In the genomic region with DNA sequence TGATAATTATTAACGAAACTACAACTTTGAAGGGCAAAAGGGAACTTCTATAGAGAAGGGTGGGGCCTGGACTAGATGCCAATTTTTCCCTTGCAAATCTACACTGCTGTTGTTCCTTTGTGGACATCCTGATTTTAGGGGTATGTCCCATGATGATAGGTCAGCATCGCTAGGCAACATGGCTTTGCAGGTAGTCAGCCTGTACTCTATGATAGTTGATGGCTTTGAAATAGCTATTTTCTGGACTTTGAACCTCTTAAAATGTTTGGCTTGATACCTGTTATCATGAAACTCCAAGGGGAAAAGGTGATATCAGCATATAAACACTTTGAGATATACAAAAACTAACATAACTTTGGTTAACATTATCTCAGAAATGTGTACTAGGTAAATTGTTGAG, we compare ENCODE assay signal across 26 cellular contexts.
"Had no signal": no experiment of that assay in that cellular context is flagged by ENCODE, and none has a peak within 500 bp of the region (broad histone marks: within the 10 kb centered on the region; RNA-seq: fewer than 3 reads in every experiment).

No MANE protein-coding gene starts in this region.

- H3K36me3 Mint-ChIP-seq: mesothelial cell of epicardium; naive thymus-derived CD4-positive, alpha-beta T cell; natural killer cell treated with Interleukin-12 subunit alpha and Interleukin-12 subunit beta and Interleukin-15 and Interleukin-18, amount 100 ng/mL, for 72 hours; stimulated activated effector memory CD8-positive, alpha-beta T cell treated with anti-CD3 and anti-CD28 coated beads, Interleukin-12 subunit alpha, Interleukin-12 subunit beta, amount 100 ng/mL, for 72 hours had no signal

- H3K4me1 Mint-ChIP-seq: mesothelial cell of epicardium; naive thymus-derived CD4-positive, alpha-beta T cell; stimulated activated effector memory CD8-positive, alpha-beta T cell treated with anti-CD3 and anti-CD28 coated beads, Interleukin-12 subunit alpha, Interleukin-12 subunit beta, amount 100 ng/mL, for 72 hours had no signal

- H3K4me3 ChIP-seq: left ventricle myocardium inferior, lung, ovary, prostate gland, skin epidermis, spleen, suprapubic skin, thoracic aorta, tibial artery, uterus had no signal

- H3K27ac Mint-ChIP-seq: immature natural killer cell; mesothelial cell of epicardium; naive thymus-derived CD4-positive, alpha-beta T cell; natural killer cell treated with Interleukin-12 subunit alpha and Interleukin-12 subunit beta and Interleukin-15 and Interleukin-18, amount 100 ng/mL, for 72 hours; stimulated activated effector memory CD8-positive, alpha-beta T cell treated with anti-CD3 and anti-CD28 coated beads, Interleukin-12 subunit alpha, Interleukin-12 subunit beta, amount 100 ng/mL, for 72 hours; stimulated activated naive CD8-positive, alpha-beta T cell treated with anti-CD3 and anti-CD28 coated beads, Interleukin-15, Interleukin-2, amounts not matched to agents 100 ng/mL and 50 ng/mL, for 24 hours had no signal

- H3K4me1 ChIP-seq: left ventricle myocardium inferior, prostate gland, spleen, suprapubic skin, tibial artery, uterus had no signal

- H3K9me3 Mint-ChIP-seq: immature natural killer cell; mesothelial cell of epicardium; natural killer cell treated with Interleukin-12 subunit alpha and Interleukin-12 subunit beta and Interleukin-15 and Interleukin-18, amount 100 ng/mL, for 72 hours; stimulated activated effector memory CD8-positive, alpha-beta T cell treated with anti-CD3 and anti-CD28 coated beads, Interleukin-12 subunit alpha, Interleukin-12 subunit beta, amount 100 ng/mL, for 72 hours; stimulated activated naive CD8-positive, alpha-beta T cell treated with anti-CD3 and anti-CD28 coated beads, Interleukin-15, Interleukin-2, amounts not matched to agents 100 ng/mL and 50 ng/mL, for 24 hours had no signal

- H3K9me3 ChIP-seq: left ventricle myocardium inferior, ovary, prostate gland, spleen, suprapubic skin, thoracic aorta, tibial artery, uterus had no signal

- ATAC-seq: naive thymus-derived CD4-positive, alpha-beta T cell; natural killer cell treated with Interleukin-12 subunit alpha and Interleukin-12 subunit beta and Interleukin-15 and Interleukin-18, amount 100 ng/mL, for 72 hours; right cardiac atrium; sciatic nerve; stimulated activated effector memory CD8-positive, alpha-beta T cell treated with anti-CD3 and anti-CD28 coated beads, Interleukin-12 subunit alpha, Interleukin-12 subunit beta, amount 100 ng/mL, for 72 hours had no signal

- H3K4me3 Mint-ChIP-seq: immature natural killer cell; mesothelial cell of epicardium; naive thymus-derived CD4-positive, alpha-beta T cell; natural killer cell treated with Interleukin-12 subunit alpha and Interleukin-12 subunit beta and Interleukin-15 and Interleukin-18, amount 100 ng/mL, for 72 hours; stimulated activated effector memory CD8-positive, alpha-beta T cell treated with anti-CD3 and anti-CD28 coated beads, Interleukin-12 subunit alpha, Interleukin-12 subunit beta, amount 100 ng/mL, for 72 hours; stimulated activated naive CD8-positive, alpha-beta T cell treated with anti-CD3 and anti-CD28 coated beads, Interleukin-15, Interleukin-2, amounts not matched to agents 100 ng/mL and 50 ng/mL, for 24 hours had no signal

- H3K36me3 ChIP-seq: left ventricle myocardium inferior, ovary, prostate gland, spleen, suprapubic skin, thoracic aorta, tibial artery, uterus had no signal

- H3K27ac ChIP-seq: left ventricle myocardium inferior, ovary, prostate gland, skin epidermis, spleen, suprapubic skin, thoracic aorta, tibial artery, uterus had no signal

- DNase-seq: hypothalamus; immature natural killer cell; islet precursor cell; left ventricle myocardium inferior; mesendoderm; naive thymus-derived CD4-positive, alpha-beta T cell; ovary; posterior cingulate gyrus; retina; right cardiac atrium; spleen; stimulated activated CD4-positive, alpha-beta T cell treated with anti-CD3 and anti-CD28 coated beads, Interleukin-4, amount 100 ng/mL, for 24 hours; stimulated activated naive CD4-positive, alpha-beta T cell; tibial artery; trophoblast cell; uterus had no signal

- H3K27me3 Mint-ChIP-seq: stimulated activated naive CD8-positive, alpha-beta T cell treated with anti-CD3 and anti-CD28 coated beads, Interleukin-15, Interleukin-2, amounts not matched to agents 100 ng/mL and 50 ng/mL, for 24 hours had no signal
